26 cellular contexts compared by ENCODE assay signal in the genomic region with DNA sequence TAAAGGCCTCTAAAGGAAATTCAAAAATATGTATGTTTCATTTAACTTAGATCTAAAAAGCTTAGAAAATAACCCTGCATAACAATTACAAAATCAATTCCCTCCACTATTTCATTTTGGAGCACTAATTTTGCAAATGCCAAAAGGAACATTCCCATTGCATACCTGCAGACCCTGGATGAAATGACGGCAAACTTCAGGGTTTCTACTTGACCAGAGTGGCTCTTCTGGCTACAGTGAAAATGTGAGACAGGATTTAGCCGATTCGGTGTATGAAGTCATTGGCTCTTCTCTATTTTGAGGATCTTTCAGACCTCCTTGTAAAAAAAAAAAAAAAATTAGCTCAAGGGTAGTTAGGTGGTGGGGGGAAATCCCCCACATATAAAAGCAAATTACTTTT. TPM values are rescaled to one million over a fixed set of nuclear protein-coding genes. Genes with fewer than 3 reads are reported as not detected.
"Had no signal": no experiment of that assay in that cellular context is flagged by ENCODE, and none has a peak within 500 bp of the region (broad histone marks: within the 10 kb centered on the region; RNA-seq: fewer than 3 reads in every experiment).

No MANE protein-coding gene starts in this region.

- H3K36me3 ChIP-seq: colonic mucosa, esophagus muscularis mucosa, gastroesophageal sphincter, heart right ventricle, left lung, lower lobe of right lung had no signal

- H3K9me3 ChIP-seq: colonic mucosa, esophagus muscularis mucosa, gastroesophageal sphincter, heart right ventricle, left lung, lower lobe of right lung, mucosa of descending colon had no signal

- H3K27me3 Mint-ChIP-seq: dendritic cell treated with granulocyte-macrophage colony-stimulating factor and Interleukin-4, amounts not matched to agents 40 ng/mL and 50 ng/mL, for 4 days; naive B cell; naive thymus-derived CD8-positive, alpha-beta T cell had no signal

- DNase-seq: colonic mucosa; cortex of kidney; effector CD4-positive, alpha-beta T cell; effector memory CD4-positive, alpha-beta T cell; foreskin keratinocyte; head of caudate nucleus; heart right ventricle; hippocampal formation; left cardiac atrium; left lung; left ventricle myocardium superior; lower lobe of right lung; mesenchymal stem cell; mucosa of descending colon; naive B cell; naive thymus-derived CD8-positive, alpha-beta T cell had no signal

- H3K4me3 ChIP-seq: colonic mucosa, esophagus muscularis mucosa, gastroesophageal sphincter, heart right ventricle, left lung, lower lobe of right lung, mucosa of descending colon had no signal

- H3K4me3 Mint-ChIP-seq: dendritic cell treated with granulocyte-macrophage colony-stimulating factor and Interleukin-4, amounts not matched to agents 40 ng/mL and 50 ng/mL, for 4 days; mesothelial cell of epicardium; naive B cell; naive thymus-derived CD8-positive, alpha-beta T cell had no signal

- ATAC-seq: foreskin keratinocyte; gastroesophageal sphincter; heart right ventricle; left cardiac atrium; left lung; left ventricle myocardium superior; lower lobe of right lung; mucosa of descending colon; naive thymus-derived CD8-positive, alpha-beta T cell had no signal

- H3K9me3 Mint-ChIP-seq: dendritic cell treated with granulocyte-macrophage colony-stimulating factor and Interleukin-4, amounts not matched to agents 40 ng/mL and 50 ng/mL, for 4 days; mesothelial cell of epicardium; naive B cell; naive thymus-derived CD8-positive, alpha-beta T cell had no signal

- H3K36me3 Mint-ChIP-seq: mesothelial cell of epicardium had no signal

- H3K4me1 Mint-ChIP-seq: mesothelial cell of epicardium; naive B cell; naive thymus-derived CD8-positive, alpha-beta T cell had no signal

- H3K27ac ChIP-seq: colonic mucosa, esophagus muscularis mucosa, foreskin keratinocyte, gastroesophageal sphincter, heart right ventricle, left lung, lower lobe of right lung had no signal

- H3K27me3 ChIP-seq: colonic mucosa, esophagus muscularis mucosa, foreskin keratinocyte, gastroesophageal sphincter, left lung had no signal

- H3K27ac Mint-ChIP-seq: dendritic cell treated with granulocyte-macrophage colony-stimulating factor and Interleukin-4, amounts not matched to agents 40 ng/mL and 50 ng/mL, for 4 days; mesothelial cell of epicardium; naive thymus-derived CD8-positive, alpha-beta T cell had no signal

- H3K4me1 ChIP-seq: colonic mucosa, esophagus muscularis mucosa, foreskin keratinocyte, gastroesophageal sphincter, left lung, lower lobe of right lung had no signal

RNA-seq across cellular contexts. Expression of gene PAX6, which starts 44.1 kb away (rescaled TPM):
- total RNA-seq: dermis microvascular lymphatic vessel endothelial cell; endothelial cell of umbilical vein; epithelial cell of proximal tubule; fibroblast of lung; fibroblast of villous mesenchyme; foreskin keratinocyte; heart right ventricle; left cardiac atrium; left lung; left ventricle myocardium superior; lower lobe of right lung; lung microvascular endothelial cell; mesothelial cell of epicardium; naive thymus-derived CD8-positive, alpha-beta T cell had no signal
- polyA plus RNA-seq: endothelial cell of umbilical vein had no signal
